ENCODE assay signal across 8 cellular contexts in genomic region chr1:54714881-54715492, GRCh38. TPM values are rescaled to one million over a fixed set of nuclear protein-coding genes. Genes with fewer than 3 reads are reported as not detected.
DNase-seq lines count a peak whose midpoint lies in the region; ATAC-seq, FAIRE-seq and TF ChIP-seq lines count a peak whose summit lies in the region.

No MANE protein-coding gene starts in this region.

- no peak for ATAC-seq in CD8-positive, alpha-beta T cell
- ATAC-seq in pancreas (peak in 2 of 4 donors; percentile 4 to 11), HG02798 (IDR thresholded peaks at IDR 0.05; ENCODE audit: poor library complexity, unreplicated experiment) (no peak), GM19023 (IDR thresholded peaks at IDR 0.05; ENCODE audit: unreplicated experiment) (no peak), HG03342 (IDR thresholded peaks at IDR 0.05; ENCODE audit: unreplicated experiment) (no peak)

- POLR2A ChIA-PET in CD8-positive, alpha-beta T cell (lab: Charles Lee): interaction anchor here (0.8 to 1.0 kb wide), 3 partner anchors 11 to 50 kb away, joined by 3 to 4 read pairs (median 4); no protein-coding TSS in a partner anchor

- H3K9ac ChIP-seq in SK-N-MC (ENCODE audit: insufficient read length): peak overlapping the region; percentile 34

- peaks cover 33% of the 10 kb centered on the region for H3K4me1 Mint-ChIP-seq in CD8-positive, alpha-beta T cell (ENCODE audit: low read depth)

- H3K9me3 ChIP-seq in CD8-positive, alpha-beta T cell (ENCODE audit: low read length): no peaks in the 10 kb centered on the region
- H3K9me3 ChIP-seq in SK-N-MC (ENCODE audit: low read depth, low read length) (no peaks in the 10 kb centered on the region), pancreas (no peaks in the 10 kb centered on the region)

- TF ChIP-seq CTCF in CD8-positive, alpha-beta T cell (IDR thresholded peaks at IDR 0.05): no peak
- no peak for TF ChIP-seq CTCF in fibroblast of pulmonary artery (IDR thresholded peaks at IDR 0.05; ENCODE audit: low read length, missing control alignments)
- TF ChIP-seq CTCF in pancreas (IDR thresholded peaks at IDR 0.05): no peak

- CTCF ChIA-PET in CD8-positive, alpha-beta T cell (lab: Charles Lee): interaction anchor here (0.9 to 1.4 kb wide), 5 partner anchors 10 to 660 kb away, joined by 3 to 6 read pairs (median 3); a partner anchor contains a TSS

- no peaks in the 10 kb centered on the region for H3K27me3 Mint-ChIP-seq in CD8-positive, alpha-beta T cell (ENCODE audit: low read depth)

- no peaks in the 10 kb centered on the region for H3K36me3 ChIP-seq in CD8-positive, alpha-beta T cell (ENCODE audit: insufficient read depth, low read length)
- peaks cover 25% of the 10 kb centered on the region for H3K36me3 ChIP-seq in SK-N-MC (ENCODE audit: insufficient read depth, low read length)
- H3K36me3 ChIP-seq in pancreas: no peaks in the 10 kb centered on the region

- H3K4me3 Mint-ChIP-seq in CD8-positive, alpha-beta T cell: peak overlapping the region; percentile 86

- peaks cover 18% of the 10 kb centered on the region for H3K4me1 ChIP-seq in CD8-positive, alpha-beta T cell (ENCODE audit: insufficient read depth, low read length)
- H3K4me1 ChIP-seq in pancreas: peaks cover 0 to 3% (median 0%) of the 10 kb centered on the region in 3 donors

- H3K27ac Mint-ChIP-seq in CD8-positive, alpha-beta T cell: peak overlapping the region; percentile 85

- H3K4me3 ChIP-seq in CD8-positive, alpha-beta T cell (ENCODE audit: low read depth, low read length): peak overlapping the region; percentile 95
- peak overlapping the region; percentile 96 for H3K4me3 ChIP-seq in SK-N-MC
- peak overlapping the region; percentile 90 for H3K4me3 ChIP-seq in fibroblast of pulmonary artery (replicated peaks; ENCODE audit: low read depth, low read length)
- peak overlapping the region; percentile 76 to 90 (median 83) for H3K4me3 ChIP-seq in pancreas

- intact Hi-C loops in CD8-positive, alpha-beta T cell (cut with DNase I, micrococcal nuclease): loop anchor here (1.0 to 10.0 kb wide), 12 partner anchors 43 to 1490 kb away; partner anchors contain the start of genes PARS2 (in 2 of the 2), TCEANC2 (in 2 of the 2), TMEM59 (in 2 of the 2) and TTC22 (in 2 of the 2)
- intact Hi-C loops in pancreas (cut with DNase I): no loop called here

- peaks cover 19% of the 10 kb centered on the region for H3K36me3 Mint-ChIP-seq in CD8-positive, alpha-beta T cell

- DNase-seq in CD8-positive, alpha-beta T cell: no peak
- DNase-seq in SK-N-MC (ENCODE audit: low read depth, low spot score) (no peak), fibroblast of pulmonary artery (ENCODE audit: low read depth) (no peak), pancreas (no peak), COLO668 (lab: John Stamatoyannopoulos, UW; ENCODE audit: unreplicated experiment) (no peak)

- peak overlapping the region; percentile 59 for H3K27ac ChIP-seq in CD8-positive, alpha-beta T cell (ENCODE audit: low read depth, low read length)
- H3K27ac ChIP-seq in SK-N-MC (no peak overlapping the region), pancreas (peak overlapping the region in 3 of 4 donors; percentile 43 to 56 (median 54))

- FAIRE-seq in pancreas (lab: Jason Lieb, UNC): no peak

- WGBS in pancreas, 2 donors: 91 to 96% methylated on average over 7 of the region's 7 CpGs

- H3K9me3 Mint-ChIP-seq in CD8-positive, alpha-beta T cell: no peaks in the 10 kb centered on the region

- H3K27me3 ChIP-seq in CD8-positive, alpha-beta T cell (ENCODE audit: insufficient read depth, low read length): no peaks in the 10 kb centered on the region
- no peaks in the 10 kb centered on the region for H3K27me3 ChIP-seq in pancreas

RNA-seq across cellular contexts. Expression of gene TTC4, which starts 0.7 kb away (rescaled TPM):
- 1 to 10 TPM; 7.8 to 7.9 TPM for total RNA-seq in CD8-positive, alpha-beta T cell
- total RNA-seq in pancreas: 1 to 10 TPM; 4.5 to 9.9 (median 7.2) TPM
- polyA plus RNA-seq in pancreas: 10 to 100 TPM in 1 of 2 donors, 1 to 10 TPM in 1; 7.3 to 14.4 TPM

RNA-seq across cellular contexts. Expression of gene PARS2, which starts 49.3 kb away (rescaled TPM):
- total RNA-seq in CD8-positive, alpha-beta T cell: not detected
- total RNA-seq in pancreas: 1 to 10 TPM; 1.0 to 3.6 (median 2.3) TPM
- 1 to 10 TPM in 1 of 2 donors, under 1 TPM in 1; 0.61 to 1.7 TPM for polyA plus RNA-seq in pancreas

Comparison
In these comparisons a context has a peak if more than half of its experiments do, and no peak if none do; other contexts are left out.
1. intact Hi-C loops: an anchor here in CD8-positive, alpha-beta T cell (1.0 to 10.0 kb wide); none called in pancreas.